In genomic region chr7:50869108-50869716, GRCh38 we compare ENCODE assay signal across 10 cellular contexts.
DNase-seq lines count a peak whose midpoint lies in the region; ATAC-seq, FAIRE-seq and TF ChIP-seq lines count a peak whose summit lies in the region.
"Had no signal": no experiment of that assay in that cellular context is flagged by ENCODE, and none has a peak within 500 bp of the region (broad histone marks: within the 10 kb centered on the region; RNA-seq: fewer than 3 reads in every experiment).

No MANE protein-coding gene starts in this region.

- no peak for TF ChIP-seq POLR2A in GM12891 (IDR thresholded peaks at IDR 0.05; ENCODE audit: low read depth, low read length)

- no peak overlapping the region for H3K4me3 Mint-ChIP-seq in stimulated activated naive CD8-positive, alpha-beta T cell treated with anti-CD3 and anti-CD28 coated beads, Interleukin-15, amount 100 ng/mL, for 72 hours
- H3K4me3 Mint-ChIP-seq: T-helper 1 cell treated with Interleukin-12 subunit alpha and Interleukin-12 subunit beta and Interleukin-4 antibody, amounts not matched to agents 30 μg/mL and 1 μg/mL, for 36 hours had no signal

- peak; percentile 91 for DNase-seq in Caki2 (ENCODE audit: low read depth)
- DNase-seq in fibroblast of pulmonary artery (ENCODE audit: low read depth) = peak; percentile 90
- DNase-seq in omental fat pad (ENCODE audit: low spot score) = no peak
- DNase-seq in cerebellar nuclear complex (lab: John Stamatoyannopoulos, UW) = no peak
- no peak for DNase-seq in GM12891 (ENCODE audit: insufficient read length, low spot score)
- DNase-seq in stimulated activated naive CD8-positive, alpha-beta T cell treated with anti-CD3 and anti-CD28 coated beads, Interleukin-15, amount 100 ng/mL, for 72 hours = no peak
- DNase-seq: DMS 273 treated with DMSO at 0.1 percent for 48 hours had no signal

- FAIRE-seq in GM12891 (lab: Jason Lieb, UNC) = no peak

- in situ Hi-C loops in Caki2 (cut with HindIII; ENCODE audit: low pct_unique_long_range_greater_than_20kb, low sequenced_read_pairs) = no loop called here

- no peaks in the 10 kb centered on the region for H3K9me3 Mint-ChIP-seq in stimulated activated naive CD8-positive, alpha-beta T cell treated with anti-CD3 and anti-CD28 coated beads, Interleukin-15, amount 100 ng/mL, for 72 hours
- H3K9me3 Mint-ChIP-seq: T-helper 1 cell treated with Interleukin-12 subunit alpha and Interleukin-12 subunit beta and Interleukin-4 antibody, amounts not matched to agents 30 μg/mL and 1 μg/mL, for 36 hours had no signal

- H3K4me3 ChIP-seq in fibroblast of pulmonary artery (replicated peaks; ENCODE audit: low read depth, low read length) = no peak overlapping the region

- H3K27ac Mint-ChIP-seq in stimulated activated naive CD8-positive, alpha-beta T cell treated with anti-CD3 and anti-CD28 coated beads, Interleukin-15, amount 100 ng/mL, for 72 hours = no peak overlapping the region
- H3K27ac Mint-ChIP-seq: T-helper 1 cell treated with Interleukin-12 subunit alpha and Interleukin-12 subunit beta and Interleukin-4 antibody, amounts not matched to agents 30 μg/mL and 1 μg/mL, for 36 hours had no signal

- H3K27me3 Mint-ChIP-seq in stimulated activated naive CD8-positive, alpha-beta T cell treated with anti-CD3 and anti-CD28 coated beads, Interleukin-15, amount 100 ng/mL, for 72 hours = peaks cover 12% of the 10 kb centered on the region

- no peaks in the 10 kb centered on the region for H3K4me1 Mint-ChIP-seq in stimulated activated naive CD8-positive, alpha-beta T cell treated with anti-CD3 and anti-CD28 coated beads, Interleukin-15, amount 100 ng/mL, for 72 hours

- peak; percentile 45; the same call in 2 of the 3 replicates for ATAC-seq in SK-N-SH treated with all-trans-retinoic acid at 6 μM for 48 hours
- ATAC-seq in omental fat pad (ENCODE audit: low FRiP score) = peak; percentile 51
- ATAC-seq in stimulated activated naive CD8-positive, alpha-beta T cell treated with anti-CD3 and anti-CD28 coated beads, Interleukin-15, amount 100 ng/mL, for 72 hours = no peak
- ATAC-seq in GM21529 (IDR thresholded peaks at IDR 0.05; ENCODE audit: unreplicated experiment) = no peak

- no peak for TF ChIP-seq CTCF in fibroblast of pulmonary artery (IDR thresholded peaks at IDR 0.05; ENCODE audit: low read length, missing control alignments)
- no peak for TF ChIP-seq CTCF in omental fat pad (IDR thresholded peaks at IDR 0.05)

TF ChIP-seq in SK-N-SH treated with all-trans-retinoic acid at 6 μM for 48 hours, 23 proteins besides CTCF, POLR2A, EP300 and RAD21:
- TF ChIP-seq ESRRG (CRISPR knock-in tag; IDR thresholded peaks at IDR 0.05) (no peak), SNAI2 (CRISPR knock-in tag; IDR thresholded peaks at IDR 0.05) (no peak), PPARA (CRISPR knock-in tag; IDR thresholded peaks at IDR 0.05; ENCODE audit: borderline replicate concordance) (no peak), CSDC2 (CRISPR knock-in tag; IDR thresholded peaks at IDR 0.05) (no peak), RARB (CRISPR knock-in tag; IDR thresholded peaks at IDR 0.05) (no peak), POU6F1 (CRISPR knock-in tag; IDR thresholded peaks at IDR 0.05; ENCODE audit: borderline replicate concordance, low read depth) (no peak)

TF ChIP-seq in GM12891, 5 proteins besides CTCF, POLR2A, EP300 and RAD21:
- TF ChIP-seq SPI1 (IDR thresholded peaks at IDR 0.05; ENCODE audit: low read depth, low read length) (no peak), POU2F2 (IDR thresholded peaks at IDR 0.05; ENCODE audit: low read depth, low read length) (no peak), TAF1 (IDR thresholded peaks at IDR 0.05; ENCODE audit: low read depth, low read length) (no peak), POLR2AphosphoS5 (IDR thresholded peaks at IDR 0.05; ENCODE audit: low read depth, low read length) (no peak)
TF ChIP-seq in GM12891: peak in this region for 0.

Comparison
In these comparisons a context has a peak if more than half of its experiments do, and no peak if none do; other contexts are left out.
1. DNase-seq: peak in Caki2 (single experiment) and fibroblast of pulmonary artery (single experiment); none in omental fat pad (single experiment), cerebellar nuclear complex (0 of 2), GM12891 (single experiment) and stimulated activated naive CD8-positive, alpha-beta T cell treated with anti-CD3 and anti-CD28 coated beads, Interleukin-15, amount 100 ng/mL, for 72 hours (0 of 2).
2. ATAC-seq: peak in SK-N-SH treated with all-trans-retinoic acid at 6 μM for 48 hours (single experiment) and omental fat pad (single experiment); none in stimulated activated naive CD8-positive, alpha-beta T cell treated with anti-CD3 and anti-CD28 coated beads, Interleukin-15, amount 100 ng/mL, for 72 hours (single experiment) and GM21529 (single experiment).